14 cellular contexts compared by ENCODE assay signal in the genomic region with DNA sequence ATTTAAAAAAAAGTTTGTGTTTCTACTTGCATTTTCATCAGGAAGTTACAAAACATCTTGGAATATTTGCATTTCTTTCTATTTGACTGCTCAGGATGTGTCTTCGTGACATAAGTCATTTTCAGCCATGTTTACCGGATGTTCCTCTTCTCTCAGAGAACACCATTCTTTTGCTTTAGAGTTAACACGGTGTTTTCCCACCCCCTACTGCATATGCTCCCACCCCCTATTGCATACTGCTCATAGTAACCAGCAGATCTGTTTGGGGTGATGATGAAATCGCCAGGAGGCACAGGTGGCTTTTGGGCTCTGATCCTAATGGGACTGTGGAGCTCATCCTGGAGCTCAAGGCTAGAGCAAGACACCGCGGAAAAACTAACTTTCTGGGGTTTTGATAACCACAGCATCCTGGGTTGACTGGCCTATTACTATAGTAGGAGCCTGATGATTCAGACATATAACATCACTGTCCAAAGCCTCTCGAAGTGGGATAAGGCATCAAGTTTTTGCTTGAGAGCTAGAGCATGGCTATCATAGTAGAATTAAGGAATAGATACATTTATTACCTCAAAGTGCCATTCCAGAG.
DNase-seq lines count a peak whose midpoint lies in the region; ATAC-seq, FAIRE-seq and TF ChIP-seq lines count a peak whose summit lies in the region.
"Had no signal": no experiment of that assay in that cellular context is flagged by ENCODE, and none has a peak within 500 bp of the region (broad histone marks: within the 10 kb centered on the region; RNA-seq: fewer than 3 reads in every experiment).

No MANE protein-coding gene starts in this region.

- H3K14ac ChIP-seq in neuronal stem cell (ENCODE audit: low read length) = no peak overlapping the region

- intact Hi-C loops in activated B cell treated with CpG ODN at 0.5 μM for 24 hours (cut with micrococcal nuclease) (loop anchor here (1.0 to 5.0 kb wide), 3 partner anchors 18 to 47 kb away; no protein-coding TSS in a partner anchor), left colon (cut with DNase I, micrococcal nuclease) (no loop called here)

- H2BK5ac ChIP-seq in neuronal stem cell (ENCODE audit: low read length) = no peak overlapping the region

- H2AFZ ChIP-seq in neuronal stem cell (ENCODE audit: low read length) = no peak overlapping the region

- no peak overlapping the region for H3K23ac ChIP-seq in neuronal stem cell (ENCODE audit: low read depth, low read length, poor library complexity)

- no peak overlapping the region for H3K9ac ChIP-seq in neuronal stem cell (ENCODE audit: low read depth, low read length, poor library complexity)
- H3K9ac ChIP-seq: BLaER1 treated with 17β-estradiol and CSF1 and Interleukin-3, amounts not matched to agents 10 nM and 100 nM had no signal

- no peak overlapping the region for H4K91ac ChIP-seq in neuronal stem cell (ENCODE audit: low read depth, low read length, poor library complexity)

- no peak overlapping the region for H3K4me2 ChIP-seq in neuronal stem cell (ENCODE audit: insufficient read depth, low read length, poor library complexity, severe bottlenecking)

- POLR2A ChIA-PET in activated B cell treated with CpG ODN at 0.5 μM for 24 hours (lab: Charles Lee) = no interaction called here

- peaks cover 36% of the 10 kb centered on the region for H3K4me1 Mint-ChIP-seq in activated B cell treated with CpG ODN at 0.5 μM for 24 hours

- no peak overlapping the region for H2AK5ac ChIP-seq in neuronal stem cell (ENCODE audit: low read depth, low read length)

- TF ChIP-seq POLR2A in GM12892 (IDR thresholded peaks at IDR 0.05; ENCODE audit: low read depth, low read length) = no peak

- CTCF ChIA-PET in activated B cell treated with CpG ODN at 0.5 μM for 24 hours (lab: Charles Lee) = interaction anchor here (1.1 kb wide), 1 partner anchor 9 kb away, joined by 3 read pairs; no protein-coding TSS in a partner anchor

- H3K4me3 ChIP-seq in neuronal stem cell (ENCODE audit: low read length in 2 of 2) = no peak overlapping the region
- H3K4me3 ChIP-seq: BLaER1 treated with 17β-estradiol and CSF1 and Interleukin-3, amounts not matched to agents 10 nM and 100 nM; heart right ventricle; mucosa of descending colon; right atrium auricular region had no signal

- DNase-seq in GM12892 (ENCODE audit: insufficient read length) (peak; percentile 5), activated B cell treated with CpG ODN at 0.5 μM for 24 hours (no peak), NCI-H69 (lab: John Stamatoyannopoulos, UW) (no peak), LoVo (ENCODE audit: low spot score) (no peak), neuronal stem cell (ENCODE audit: low spot score) (no peak), left colon (no peak)
- DNase-seq: heart right ventricle; mucosa of descending colon; NCI-H1092; stimulated activated CD8-positive, alpha-beta memory T cell treated with anti-CD3 and anti-CD28 coated beads, Interleukin-4, amount 100 ng/mL, for 48 hours had no signal

- TF ChIP-seq CTCF in activated B cell treated with CpG ODN at 0.5 μM for 24 hours (IDR thresholded peaks at IDR 0.05) = no peak

- H3K79me1 ChIP-seq in neuronal stem cell (ENCODE audit: low read depth, low read length) = no peaks in the 10 kb centered on the region

- no peaks in the 10 kb centered on the region for H3K4me1 ChIP-seq in neuronal stem cell (ENCODE audit: control insufficient read depth in 2 of 2, insufficient read depth in 1 of 2, low read depth in 1 of 2, low read length in 2 of 2)
- H3K4me1 ChIP-seq: right atrium auricular region had no signal

- H3K4ac ChIP-seq in neuronal stem cell (ENCODE audit: low read length) = no peak overlapping the region

- H4K8ac ChIP-seq in neuronal stem cell (ENCODE audit: low read depth, low read length) = no peak overlapping the region

- H3K36me3 ChIP-seq in neuronal stem cell (replicated peaks in 1 of 2; ENCODE audit: control insufficient read depth in 2 of 2, insufficient read depth in 2 of 2, low read length in 2 of 2) = no peaks in the 10 kb centered on the region
- H3K36me3 ChIP-seq: BLaER1 treated with 17β-estradiol and CSF1 and Interleukin-3, amounts not matched to agents 10 nM and 100 nM; heart right ventricle; right atrium auricular region had no signal

- H3K27ac Mint-ChIP-seq in activated B cell treated with CpG ODN at 0.5 μM for 24 hours = peak overlapping the region; percentile 71

- H3K18ac ChIP-seq in neuronal stem cell (ENCODE audit: low read length) = no peak overlapping the region

- no peaks in the 10 kb centered on the region for H3K27me3 ChIP-seq in neuronal stem cell (ENCODE audit: control insufficient read depth in 3 of 3, insufficient read depth in 3 of 3, low read depth in 1 of 3, low read length in 3 of 3)
- H3K27me3 ChIP-seq: BLaER1 treated with 17β-estradiol and CSF1 and Interleukin-3, amounts not matched to agents 10 nM and 100 nM; right atrium auricular region had no signal

- no peak overlapping the region for H2BK120ac ChIP-seq in neuronal stem cell (ENCODE audit: low read depth, low read length)

- no peaks in the 10 kb centered on the region for H3K36me3 Mint-ChIP-seq in activated B cell treated with CpG ODN at 0.5 μM for 24 hours (ENCODE audit: low read depth)

- FAIRE-seq in GM12892 (lab: Jason Lieb, UNC) = peak; percentile 82

- no peak overlapping the region for H3K27ac ChIP-seq in neuronal stem cell (replicated peaks; ENCODE audit: low read length)
- H3K27ac ChIP-seq: BLaER1 treated with 17β-estradiol and CSF1 and Interleukin-3, amounts not matched to agents 10 nM and 100 nM; heart right ventricle; right atrium auricular region had no signal

- peak overlapping the region; percentile 19 for H3K4me3 Mint-ChIP-seq in activated B cell treated with CpG ODN at 0.5 μM for 24 hours

- no CpG with 5 or more reads among the region's 7 CpGs for WGBS in neuronal stem cell (ENCODE audit: extremely low coverage in 2 of 2, insufficient read length in 2 of 2, insufficient replicate concordance in 1 of 2), 2 donors

- H3K9me3 ChIP-seq in neuronal stem cell (replicated peaks in 1 of 2; ENCODE audit: control insufficient read depth in 2 of 2, insufficient read depth in 1 of 2, low read depth in 1 of 2, low read length in 2 of 2) = no peaks in the 10 kb centered on the region
- H3K9me3 ChIP-seq: BLaER1 treated with 17β-estradiol and CSF1 and Interleukin-3, amounts not matched to agents 10 nM and 100 nM; heart right ventricle; mucosa of descending colon; right atrium auricular region had no signal

- H2BK12ac ChIP-seq in neuronal stem cell (ENCODE audit: low read length) = no peak overlapping the region

- no peaks in the 10 kb centered on the region for H3K9me3 Mint-ChIP-seq in activated B cell treated with CpG ODN at 0.5 μM for 24 hours

- ATAC-seq in GM19468 (IDR thresholded peaks at IDR 0.05; ENCODE audit: extremely low read depth, unreplicated experiment) (peak; percentile 20), HG03045 (IDR thresholded peaks at IDR 0.05; ENCODE audit: unreplicated experiment) (peak; percentile 68), activated B cell treated with CpG ODN at 0.5 μM for 24 hours (ENCODE audit: low read depth) (peak; percentile 83), left colon (no peak)
- ATAC-seq: heart right ventricle, mucosa of descending colon had no signal

- H3K27me3 Mint-ChIP-seq in activated B cell treated with CpG ODN at 0.5 μM for 24 hours = no peaks in the 10 kb centered on the region

- no peak overlapping the region for H2BK15ac ChIP-seq in neuronal stem cell (ENCODE audit: low read length)
